ENCODE assay signal across 8 cellular contexts in the genomic region with DNA sequence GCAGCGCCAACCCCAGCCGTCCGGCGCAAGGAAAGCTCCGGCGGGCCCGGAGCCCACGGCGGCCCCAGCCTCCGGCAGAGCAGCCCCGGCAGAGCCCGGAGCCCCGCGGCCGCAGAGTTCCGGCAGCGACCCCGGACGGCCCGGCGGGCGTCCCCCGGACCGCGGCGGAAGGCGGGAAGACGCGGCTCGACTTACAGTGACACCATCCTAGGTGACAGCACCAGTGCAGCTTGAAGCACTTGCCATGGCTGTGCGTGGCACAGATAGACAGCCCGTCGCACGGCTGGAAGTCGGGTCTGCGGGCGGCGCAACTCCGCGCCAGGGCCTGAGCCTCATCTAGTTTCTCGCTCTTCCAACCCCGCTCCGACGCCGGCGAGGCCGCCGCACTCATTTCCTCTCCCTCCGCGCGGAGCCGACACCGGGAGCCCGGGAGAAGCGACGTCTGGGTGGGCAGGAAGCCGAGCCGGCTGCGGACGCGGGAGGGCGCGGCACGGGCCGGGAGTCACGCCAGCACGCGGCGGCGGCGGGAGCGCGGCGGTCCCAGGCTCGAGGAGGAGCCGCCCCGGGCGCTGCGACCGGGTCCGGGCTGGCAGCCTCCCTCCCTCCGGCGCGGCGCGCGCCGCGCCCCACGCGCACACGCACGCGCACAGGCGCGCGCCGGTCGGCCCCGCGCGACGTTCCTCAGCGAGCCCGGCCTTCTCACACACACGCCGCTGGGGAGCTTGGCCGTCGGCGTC. TPM values are rescaled to one million over a fixed set of nuclear protein-coding genes. Genes with fewer than 3 reads are reported as not detected.
DNase-seq lines count a peak whose midpoint lies in the region; ATAC-seq, FAIRE-seq and TF ChIP-seq lines count a peak whose summit lies in the region.

A gene with protein sequence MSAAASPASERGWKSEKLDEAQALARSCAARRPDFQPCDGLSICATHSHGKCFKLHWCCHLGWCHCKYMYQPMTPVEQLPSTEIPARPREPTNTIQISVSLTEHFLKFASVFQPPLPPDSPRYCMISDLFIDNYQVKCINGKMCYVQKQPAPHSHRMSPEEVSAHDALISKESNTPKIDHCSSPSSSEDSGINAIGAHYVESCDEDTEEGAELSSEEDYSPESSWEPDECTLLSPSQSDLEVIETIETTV (minus strand): TSS at position 628 of the 737 bp plus-strand sequence. CDS start 237 bp downstream, at position 391.

- H3K4me1 ChIP-seq in CD4-positive, CD25-positive, alpha-beta regulatory T cell (ENCODE audit: control insufficient read depth, insufficient read depth, low read length, poor library complexity, severe bottlenecking), result peaks cover 12% of the 10 kb centered on the region
- no peaks in the 10 kb centered on the region for H3K4me1 ChIP-seq in uterus

- peak in 1 of 2 donors; percentile 38 for TF ChIP-seq POLR2A in uterus (IDR thresholded peaks at IDR 0.05)

- no peaks in the 10 kb centered on the region for H3K9me3 ChIP-seq in CD4-positive, CD25-positive, alpha-beta regulatory T cell (ENCODE audit: control insufficient read depth in 2 of 2, low read length in 2 of 2)
- H3K9me3 ChIP-seq in uterus, result no peaks in the 10 kb centered on the region

- no peaks in the 10 kb centered on the region for H3K36me3 Mint-ChIP-seq in CD4-positive, CD25-positive, alpha-beta regulatory T cell
- no peaks in the 10 kb centered on the region for H3K36me3 Mint-ChIP-seq in nephron (ENCODE audit: low read depth)

- ATAC-seq in CD4-positive, CD25-positive, alpha-beta regulatory T cell (ENCODE audit: low read depth in 2 of 2), result peak; percentile 38 to 42
- peak; percentile 67 for ATAC-seq in GM19035 (IDR thresholded peaks at IDR 0.05; ENCODE audit: unreplicated experiment)

- H3K4me3 Mint-ChIP-seq in CD4-positive, CD25-positive, alpha-beta regulatory T cell, result peak within 1 kb of the TSS in 3 of 4 donors; percentile 52 to 75 (median 74)
- H3K4me3 Mint-ChIP-seq in nephron, result peak within 1 kb of the TSS; percentile 92 to 96 (median 94)

- TF ChIP-seq CTCF in nephron (IDR thresholded peaks at IDR 0.05; ENCODE audit: unreplicated experiment in 3 of 3) (no peak), uterus (IDR thresholded peaks at IDR 0.05) (no peak)

- H3K27me3 Mint-ChIP-seq in CD4-positive, CD25-positive, alpha-beta regulatory T cell, result peaks cover 37% of the 10 kb centered on the region
- peaks cover 8% of the 10 kb centered on the region for H3K27me3 Mint-ChIP-seq in nephron (ENCODE audit: low read depth)

- peaks cover 0 to 5% (median 2%) of the 10 kb centered on the region in 4 donors for H3K4me1 Mint-ChIP-seq in CD4-positive, CD25-positive, alpha-beta regulatory T cell
- peaks cover 20% of the 10 kb centered on the region for H3K4me1 Mint-ChIP-seq in nephron

- H3K27ac ChIP-seq in CD4-positive, CD25-positive, alpha-beta regulatory T cell (ENCODE audit: insufficient read depth, low read length, poor library complexity, severe bottlenecking), result no peak within 1 kb of the TSS
- peak within 1 kb of the TSS; percentile 83 to 90 for H3K27ac ChIP-seq in uterus

- no peak within 1 kb of the TSS for H3K4me3 ChIP-seq in CD4-positive, CD25-positive, alpha-beta regulatory T cell (ENCODE audit: low read depth, low read length)
- H3K4me3 ChIP-seq in uterus, result peak within 1 kb of the TSS; percentile 57 to 69

- H3K27me3 ChIP-seq in CD4-positive, CD25-positive, alpha-beta regulatory T cell (ENCODE audit: control insufficient read depth, insufficient read depth, low read length), result peaks cover 33% of the 10 kb centered on the region
- H3K27me3 ChIP-seq in uterus, result no peaks in the 10 kb centered on the region

- FAIRE-seq in frontal cortex (lab: Jason Lieb, UNC), result no peak

- H3K27ac Mint-ChIP-seq in CD4-positive, CD25-positive, alpha-beta regulatory T cell, result no peak within 1 kb of the TSS
- peak within 1 kb of the TSS; percentile 68 to 88 (median 80) for H3K27ac Mint-ChIP-seq in nephron

- no peaks in the 10 kb centered on the region for H3K36me3 ChIP-seq in CD4-positive, CD25-positive, alpha-beta regulatory T cell (ENCODE audit: control insufficient read depth, insufficient read depth, low read length)
- no peaks in the 10 kb centered on the region for H3K36me3 ChIP-seq in uterus

- H3K9me3 Mint-ChIP-seq in CD4-positive, CD25-positive, alpha-beta regulatory T cell, result no peaks in the 10 kb centered on the region
- H3K9me3 Mint-ChIP-seq in nephron, result no peaks in the 10 kb centered on the region

- intact Hi-C loops in uterus (cut with DNase I; ENCODE audit: low total_unique reads), result no loop called here

- peak in 1 of 3 donors; percentile 44 for DNase-seq in CD4-positive, CD25-positive, alpha-beta regulatory T cell
- DNase-seq in NCI-H146 treated with DMSO at 0.1 percent for 48 hours (lab: John Stamatoyannopoulos, UW; ENCODE audit: unreplicated experiment) (peak; percentile 31), frontal cortex (ENCODE audit: low spot score in 2 of 2) (peak; percentile 80 to 82), uterus (peak; percentile 46 to 57), T-helper 9 cell (no peak)
- peak; percentile 17 for DNase-seq in activated naive CD4-positive, alpha-beta T cell treated with anti-CD3 and anti-CD28 coated beads, Interleukin-2, amount 50 U/mL, for 16 hours

RNA-seq across cellular contexts. Expression of the gene that starts here (rescaled TPM):
- total RNA-seq in CD4-positive, CD25-positive, alpha-beta regulatory T cell, result not detected
- polyA plus RNA-seq in CD4-positive, CD25-positive, alpha-beta regulatory T cell, result not detected
- total RNA-seq in frontal cortex (30.6 TPM), uterus (10 to 100 TPM in 3 of 4 donors, 1 to 10 TPM in 1; 4.4 to 24.4 (median 16.9) TPM)

Comparison
In these comparisons a context has a peak if more than half of its experiments do, and no peak if none do; other contexts are left out.
1. Peak in ATAC-seq in CD4-positive, CD25-positive, alpha-beta regulatory T cell; RNA of the gene not detected or under 1 TPM.
2. H3K27ac Mint-ChIP-seq: peak in nephron (3 of 3); none in CD4-positive, CD25-positive, alpha-beta regulatory T cell (0 of 3).